In genomic region chr7:76492139-76492538, GRCh38 we compare ENCODE assay signal across 7 cellular contexts. TPM values are rescaled to one million over a fixed set of nuclear protein-coding genes. Genes with fewer than 3 reads are reported as not detected.
"Had no signal": no experiment of that assay in that cellular context is flagged by ENCODE, and none has a peak within 500 bp of the region (broad histone marks: within the 10 kb centered on the region; RNA-seq: fewer than 3 reads in every experiment).

No MANE protein-coding gene starts in this region.

RNA-seq across cellular contexts. Expression of gene UPK3B, which starts 18.2 kb away (rescaled TPM):
- total RNA-seq: RPMI7951, SK-MEL-5 had no signal

RNA-seq across cellular contexts. Expression of gene SPDYE16, which starts 51.0 kb away (rescaled TPM):
- total RNA-seq: LHCN-M2, MCF 10A, NCI-H460, PC-9, Right ventricle myocardium inferior, RPMI7951, SK-MEL-5 had no signal
